In genomic region chr1:25716320-25716719, GRCh38 we compare ENCODE assay signal across 23 cellular contexts.
"Had no signal": no experiment of that assay in that cellular context is flagged by ENCODE, and none has a peak within 500 bp of the region (broad histone marks: within the 10 kb centered on the region; RNA-seq: fewer than 3 reads in every experiment).

No MANE protein-coding gene starts in this region.

- H3K27ac ChIP-seq: heart left ventricle, testis had no signal

- H3K4me3 Mint-ChIP-seq: activated naive CD8-positive, alpha-beta T cell treated with anti-CD3 and anti-CD28 coated beads for 36 hours; activated T-cell treated with anti-CD3 and anti-CD28 coated beads, Interleukin-2, amount 50 U/mL, for 24 hours; activated T-helper 17 cell treated with anti-CD3 and anti-CD28 coated beads, Interleukin-2, amount 50 U/mL, for 72 hours; endodermal cell; naive B cell; neural crest cell; type B pancreatic cell had no signal

- ATAC-seq: activated T-helper 17 cell treated with anti-CD3 and anti-CD28 coated beads, Interleukin-2, amount 50 U/mL, for 72 hours; heart left ventricle had no signal

- H3K27ac Mint-ChIP-seq: activated naive CD8-positive, alpha-beta T cell treated with anti-CD3 and anti-CD28 coated beads for 36 hours; activated T-cell treated with anti-CD3 and anti-CD28 coated beads, Interleukin-2, amount 50 U/mL, for 24 hours; activated T-helper 17 cell treated with anti-CD3 and anti-CD28 coated beads, Interleukin-2, amount 50 U/mL, for 72 hours; endodermal cell; progenitor cell of endocrine pancreas; type B pancreatic cell had no signal

- H3K9me3 ChIP-seq: heart left ventricle, testis had no signal

- H3K27me3 Mint-ChIP-seq: activated naive CD8-positive, alpha-beta T cell treated with anti-CD3 and anti-CD28 coated beads for 36 hours; activated T-cell treated with anti-CD3 and anti-CD28 coated beads, Interleukin-2, amount 50 U/mL, for 24 hours; activated T-helper 17 cell treated with anti-CD3 and anti-CD28 coated beads, Interleukin-2, amount 50 U/mL, for 72 hours; progenitor cell of endocrine pancreas had no signal

- H3K36me3 ChIP-seq: heart left ventricle had no signal

- H3K9me3 Mint-ChIP-seq: activated naive CD8-positive, alpha-beta T cell treated with anti-CD3 and anti-CD28 coated beads for 36 hours; activated T-cell treated with anti-CD3 and anti-CD28 coated beads, Interleukin-2, amount 50 U/mL, for 24 hours; activated T-helper 17 cell treated with anti-CD3 and anti-CD28 coated beads, Interleukin-2, amount 50 U/mL, for 72 hours had no signal

- H3K4me3 ChIP-seq: heart left ventricle, testis had no signal

- DNase-seq: activated CD4-positive, alpha-beta T cell treated with anti-CD3 and anti-CD28 coated beads for 1 hour; activated CD8-positive, alpha-beta memory T cell treated with anti-CD3 and anti-CD28 coated beads for 24 hours; activated CD8-positive, alpha-beta memory T cell treated with anti-CD3 and anti-CD28 coated beads, Interleukin-2, amount 50 U/mL, for 4 hours; activated naive CD4-positive, alpha-beta T cell treated with Interleukin-2 at 50 U/mL for 16 hours; activated naive CD8-positive, alpha-beta T cell treated with anti-CD3 and anti-CD28 coated beads for 36 hours; amniotic stem cell; cortex of kidney; endodermal cell; heart left ventricle; islet precursor cell; left cardiac atrium; mesenchymal stem cell; naive B cell; retina; stimulated activated CD4-positive, alpha-beta T cell treated with anti-CD3 and anti-CD28 coated beads, Interleukin-4, amount 100 ng/mL, for 1 hour; stimulated activated naive CD4-positive, alpha-beta T cell; T-helper 1 cell; testis had no signal

- H3K36me3 Mint-ChIP-seq: type B pancreatic cell had no signal

- H3K4me1 ChIP-seq: testis had no signal

- H3K27me3 ChIP-seq: heart left ventricle, testis had no signal
